8 cellular contexts compared by ENCODE assay signal in genomic region chr2:152717242-152718046, GRCh38. TPM values are rescaled to one million over a fixed set of nuclear protein-coding genes. Genes with fewer than 3 reads are reported as not detected.
DNase-seq lines count a peak whose midpoint lies in the region; ATAC-seq and TF ChIP-seq lines count a peak whose summit lies in the region.

Gene PRPF40A (minus strand): TSS chr2:152717461. CDS start chr2:152717439, 22 bp downstream.

- H3K27me3 Mint-ChIP-seq in HFFc6 (ENCODE audit: insufficient read depth) = peaks cover 2% of the 10 kb centered on the region; the same call in 1 of the 2 replicates
- peaks cover 9% of the 10 kb centered on the region for H3K27me3 Mint-ChIP-seq in activated naive CD4-positive, alpha-beta T cell treated with anti-CD3 and anti-CD28 coated beads, Interleukin-2, amount 10 ng/mL, durations not matched to agents 7 days and 5 days

- H3K27me3 ChIP-seq in gastroesophageal sphincter = no peaks in the 10 kb centered on the region

- TF ChIP-seq CTCF in HFFc6 (IDR thresholded peaks at IDR 0.05) (no peak), NB4 (IDR thresholded peaks at IDR 0.05; ENCODE audit: low read depth, low read length) (no peak), gastroesophageal sphincter (IDR thresholded peaks at IDR 0.05) (peak in 1 of 4 experiments; percentile 15)

- H3K9me3 Mint-ChIP-seq in HFFc6 = no peaks in the 10 kb centered on the region
- no peaks in the 10 kb centered on the region for H3K9me3 Mint-ChIP-seq in activated naive CD4-positive, alpha-beta T cell treated with anti-CD3 and anti-CD28 coated beads, Interleukin-2, amount 10 ng/mL, durations not matched to agents 7 days and 5 days

- DNase-seq in GM04503 (ENCODE audit: low read depth) (peak; percentile 79), HFFc6 (peak; percentile 98), NB4 (ENCODE audit: low read depth) (peak; percentile 99), SK-N-MC (ENCODE audit: low read depth, low spot score) (peak; percentile 83), non-pigmented ciliary epithelial cell (ENCODE audit: low read depth) (peak; percentile 87), superior temporal gyrus (ENCODE audit: extremely low spot score) (peak; percentile 99)
- peak; percentile 99 for DNase-seq in activated naive CD4-positive, alpha-beta T cell treated with anti-CD3 and anti-CD28 coated beads, Interleukin-2, amount 10 ng/mL, durations not matched to agents 7 days and 5 days

- CTCF ChIA-PET in activated naive CD4-positive, alpha-beta T cell treated with anti-CD3 and anti-CD28 coated beads, Interleukin-2, amount 10 ng/mL, durations not matched to agents 7 days and 5 days (lab: Charles Lee) = interaction anchor here (2.2 to 3.8 kb wide), 5 partner anchors 10 to 24 kb away, joined by 6 to 10 read pairs (median 9); no protein-coding TSS in a partner anchor

- peak; percentile 95 for ATAC-seq in gastroesophageal sphincter

- peak within 1 kb of the TSS; percentile 96 for H3K4me3 ChIP-seq in NB4 (ENCODE audit: low read depth, low read length)
- H3K4me3 ChIP-seq in SK-N-MC = peak within 1 kb of the TSS; percentile 98
- peak within 1 kb of the TSS; percentile 82 to 87 for H3K4me3 ChIP-seq in gastroesophageal sphincter

- TF ChIP-seq POLR2A in NB4 (IDR thresholded peaks at IDR 0.05; ENCODE audit: extremely low read depth, insufficient read length) (peak; percentile 91), gastroesophageal sphincter (IDR thresholded peaks at IDR 0.05) (peak; percentile 78)

- H3K27ac Mint-ChIP-seq in HFFc6 = peak within 1 kb of the TSS; percentile 95
- H3K27ac Mint-ChIP-seq in activated naive CD4-positive, alpha-beta T cell treated with anti-CD3 and anti-CD28 coated beads, Interleukin-2, amount 10 ng/mL, durations not matched to agents 7 days and 5 days = peak within 1 kb of the TSS; percentile 97

- no peaks in the 10 kb centered on the region for H3K9me3 ChIP-seq in SK-N-MC (ENCODE audit: low read depth, low read length)
- H3K9me3 ChIP-seq in gastroesophageal sphincter = no peaks in the 10 kb centered on the region

- no peak for TF ChIP-seq EP300 in gastroesophageal sphincter (IDR thresholded peaks at IDR 0.05)

- peak within 1 kb of the TSS; percentile 95 for H3K9ac ChIP-seq in SK-N-MC (ENCODE audit: insufficient read length)

- H3K36me3 ChIP-seq in SK-N-MC (ENCODE audit: insufficient read depth, low read length) = peaks cover 50% of the 10 kb centered on the region
- H3K36me3 ChIP-seq in gastroesophageal sphincter = peaks cover 0 to 27% of the 10 kb centered on the region in 2 donors

- H3K27ac ChIP-seq in SK-N-MC = peak within 1 kb of the TSS; percentile 94
- H3K27ac ChIP-seq in gastroesophageal sphincter = peak within 1 kb of the TSS; percentile 88 to 99 (median 97)

- H3K4me1 Mint-ChIP-seq in HFFc6 (ENCODE audit: low read depth) = peaks cover 58% of the 10 kb centered on the region
- peaks cover 54% of the 10 kb centered on the region for H3K4me1 Mint-ChIP-seq in activated naive CD4-positive, alpha-beta T cell treated with anti-CD3 and anti-CD28 coated beads, Interleukin-2, amount 10 ng/mL, durations not matched to agents 7 days and 5 days

- peaks cover 3 to 72% (median 12%) of the 10 kb centered on the region in 3 donors for H3K4me1 ChIP-seq in gastroesophageal sphincter

- peaks cover 34% of the 10 kb centered on the region for H3K36me3 Mint-ChIP-seq in HFFc6 (ENCODE audit: low read depth)
- peaks cover 34% of the 10 kb centered on the region for H3K36me3 Mint-ChIP-seq in activated naive CD4-positive, alpha-beta T cell treated with anti-CD3 and anti-CD28 coated beads, Interleukin-2, amount 10 ng/mL, durations not matched to agents 7 days and 5 days

- 0% methylated on average over 16 to 19 of the region's 68 CpGs for WGBS in gastroesophageal sphincter (ENCODE audit: low coverage in 1 of 2), 2 donors

- H3K4me3 Mint-ChIP-seq in HFFc6 = peak within 1 kb of the TSS; percentile 100
- peak within 1 kb of the TSS; percentile 96 for H3K4me3 Mint-ChIP-seq in activated naive CD4-positive, alpha-beta T cell treated with anti-CD3 and anti-CD28 coated beads, Interleukin-2, amount 10 ng/mL, durations not matched to agents 7 days and 5 days

RNA-seq across cellular contexts. Expression of gene PRPF40A, which starts in this region (rescaled TPM):
- 100 to 1,000 TPM in 3 of 6 experiments, 10 to 100 TPM in 3; 88.8 to 105 (median 99.1) TPM for total RNA-seq in HFFc6 (2021; fragmentation: NEBNext Ultra II Directional; extraction: Animal tissue kit (Norgen Biotek cat#: 25700))
- 10 to 100 TPM; 55.4 to 72.7 (median 68.6) TPM for total RNA-seq in gastroesophageal sphincter

Comparison
In these comparisons a context has a peak if more than half of its experiments do, and no peak if none do; other contexts are left out.
1. Peak in every context shown above with its lines: DNase-seq, ATAC-seq, H3K4me3 ChIP-seq and H3K27ac ChIP-seq.